In the genomic region with DNA sequence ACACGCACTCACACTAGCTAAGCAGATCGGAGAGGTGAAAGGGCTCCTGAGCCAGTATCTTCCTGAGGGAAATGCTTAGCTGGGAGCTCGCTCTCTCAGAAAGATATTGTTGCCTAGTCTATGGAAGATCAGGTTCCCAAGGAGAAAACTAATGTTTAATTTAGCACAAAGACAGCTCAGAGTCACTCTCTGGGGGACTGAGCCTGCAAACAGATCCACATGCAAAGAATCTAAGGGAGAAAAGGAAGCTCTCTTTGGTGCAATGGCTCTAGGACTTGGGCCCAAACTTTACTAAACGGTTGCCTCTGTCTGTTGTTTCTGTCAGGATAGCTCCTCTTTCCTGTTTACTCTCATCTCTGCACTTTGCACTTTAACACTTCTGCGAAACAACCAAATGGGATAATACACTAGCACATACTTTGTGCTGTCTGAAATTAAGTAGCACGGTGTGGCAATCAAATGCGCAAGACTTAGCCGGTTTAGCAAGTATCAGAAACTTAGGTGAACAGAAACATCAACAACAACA, we compare ENCODE assay signal across 12 cellular contexts. TPM values are rescaled to one million over a fixed set of nuclear protein-coding genes. Genes with fewer than 3 reads are reported as not detected.
DNase-seq lines count a peak whose midpoint lies in the region; FAIRE-seq and TF ChIP-seq lines count a peak whose summit lies in the region.
"Had no signal": no experiment of that assay in that cellular context is flagged by ENCODE, and none has a peak within 500 bp of the region (broad histone marks: within the 10 kb centered on the region; RNA-seq: fewer than 3 reads in every experiment).

No MANE protein-coding gene starts in this region.

- H3K4me1 ChIP-seq in kidney (ENCODE audit: control insufficient read depth in 1 of 2, insufficient read depth in 1 of 2, low read depth in 1 of 2, low read length in 2 of 2), result peaks cover 31 to 63% of the 10 kb centered on the region in 2 donors

- no peak for FAIRE-seq in kidney (lab: Jason Lieb, UNC)
- FAIRE-seq: frontal cortex had no signal

- no peak for TF ChIP-seq CTCF in kidney (IDR thresholded peaks at IDR 0.05; ENCODE audit: borderline replicate concordance, extremely low read depth, insufficient read depth)

- peaks cover 77% of the 10 kb centered on the region for H3K4me1 Mint-ChIP-seq in activated naive CD8-positive, alpha-beta T cell treated with anti-CD3 and anti-CD28 coated beads for 36 hours

- intact Hi-C loops in kidney (cut with DNase I), result no loop called here

- H3K9me3 Mint-ChIP-seq in activated naive CD8-positive, alpha-beta T cell treated with anti-CD3 and anti-CD28 coated beads for 36 hours, result peaks cover 5% of the 10 kb centered on the region
- H3K9me3 Mint-ChIP-seq: IgD-negative memory B cell had no signal

- peak overlapping the region in 1 of 2 donors; percentile 0 for H3K9ac ChIP-seq in kidney (ENCODE audit: low read length in 2 of 2)

- H3K27ac ChIP-seq in kidney (ENCODE audit: low read depth in 2 of 2, low read length in 2 of 2), result peak overlapping the region; percentile 10 to 11
- H3K27ac ChIP-seq in skin epidermis, result peak overlapping the region in 17 of 21 experiments; percentile 6 to 80 (median 49)

- no peaks in the 10 kb centered on the region for H3K27me3 Mint-ChIP-seq in activated naive CD8-positive, alpha-beta T cell treated with anti-CD3 and anti-CD28 coated beads for 36 hours
- H3K27me3 Mint-ChIP-seq: IgD-negative memory B cell had no signal

- peaks cover 42% of the 10 kb centered on the region for H3K36me3 Mint-ChIP-seq in activated naive CD8-positive, alpha-beta T cell treated with anti-CD3 and anti-CD28 coated beads for 36 hours

- no peaks in the 10 kb centered on the region for H3K36me3 ChIP-seq in kidney (ENCODE audit: control insufficient read depth in 1 of 2, insufficient read depth in 2 of 2, low read length in 2 of 2)

- no peaks in the 10 kb centered on the region for H3K9me3 ChIP-seq in kidney (ENCODE audit: control insufficient read depth in 1 of 2, low read length in 2 of 2)

- H3K4me3 ChIP-seq in kidney (ENCODE audit: low read length in 2 of 2) (peak overlapping the region in 1 of 2 donors; percentile 2), skin epidermis (no peak overlapping the region)

- H3K4me3 Mint-ChIP-seq in activated naive CD8-positive, alpha-beta T cell treated with anti-CD3 and anti-CD28 coated beads for 36 hours, result no peak overlapping the region

- peak; percentile 9 for DNase-seq in NCI-H2227 (lab: John Stamatoyannopoulos, UW; ENCODE audit: unreplicated experiment)
- DNase-seq in NCI-H2227 treated with DMSO at 0.1 percent for 48 hours (lab: John Stamatoyannopoulos, UW), result no peak
- no peak for DNase-seq in activated naive CD8-positive, alpha-beta T cell treated with anti-CD3 and anti-CD28 coated beads for 36 hours
- DNase-seq in kidney, result no peak
- DNase-seq in NCI-H1105 (lab: John Stamatoyannopoulos, UW), result no peak
- DNase-seq in hypothalamus (lab: John Stamatoyannopoulos, UW), result no peak
- DNase-seq in dedifferentiated amniotic fluid mesenchymal stem cell (ENCODE audit: extremely low spot score), result no peak
- DNase-seq: anterior cingulate cortex, NCI-H748 treated with DMSO at 0.1 percent for 48 hours had no signal

- peak overlapping the region; percentile 0 for H3K27ac Mint-ChIP-seq in activated naive CD8-positive, alpha-beta T cell treated with anti-CD3 and anti-CD28 coated beads for 36 hours

RNA-seq across cellular contexts. Expression of gene MAML2, which starts 10.7 kb away (rescaled TPM):
- 10 to 100 TPM; 14.1 to 14.3 TPM for total RNA-seq in activated naive CD8-positive, alpha-beta T cell treated with anti-CD3 and anti-CD28 coated beads for 36 hours
- total RNA-seq in kidney, result 32.3 TPM
- polyA plus RNA-seq in kidney (ENCODE audit: insufficient read depth, low read depth, low replicate concordance), result 4.9 TPM

RNA-seq across cellular contexts. Expression of gene CCDC82, which starts 57.4 kb away (rescaled TPM):
- total RNA-seq in activated naive CD8-positive, alpha-beta T cell treated with anti-CD3 and anti-CD28 coated beads for 36 hours, result 10 to 100 TPM; 25.0 to 28.3 TPM
- 25.8 TPM for total RNA-seq in kidney
- polyA plus RNA-seq in kidney (ENCODE audit: insufficient read depth, low read depth, low replicate concordance), result 13.0 TPM

RNA-seq across cellular contexts. Expression of gene JRKL, which starts 57.5 kb away (rescaled TPM):
- 1 to 10 TPM; 8.5 to 9.7 TPM for total RNA-seq in activated naive CD8-positive, alpha-beta T cell treated with anti-CD3 and anti-CD28 coated beads for 36 hours
- total RNA-seq in kidney, result 12.5 TPM
- 4.6 TPM for polyA plus RNA-seq in kidney (ENCODE audit: insufficient read depth, low read depth, low replicate concordance)
